8 cellular contexts compared by ENCODE assay signal in genomic region chr4:15805583-15806517, GRCh38. TPM values are rescaled to one million over a fixed set of nuclear protein-coding genes. Genes with fewer than 3 reads are reported as not detected.
A peak's percentile ranks its signal among the peaks of the same experiment; 100 is the strongest.
DNase-seq lines count a peak whose midpoint lies in the region; ATAC-seq, FAIRE-seq and TF ChIP-seq lines count a peak whose summit lies in the region.

No MANE protein-coding gene starts in this region.

- H3K4me1 ChIP-seq in PC-9 (replicated peaks; ENCODE audit: insufficient read depth): no peaks in the 10 kb centered on the region
- no peaks in the 10 kb centered on the region for H3K4me1 ChIP-seq in K562 (replicated peaks in 1 of 2; ENCODE audit: control insufficient read depth in 2 of 2, insufficient read depth in 2 of 2, low read length in 2 of 2)

- TF ChIP-seq POLR2A in K562 (conservative IDR thresholded peaks at IDR 0.05): no peak

- no peaks in the 10 kb centered on the region for H3K9me3 ChIP-seq in PC-9 (ENCODE audit: insufficient read depth, low read depth)
- no peaks in the 10 kb centered on the region for H3K9me3 ChIP-seq in K562 (replicated peaks; ENCODE audit: control insufficient read depth, insufficient read depth, low read depth, low read length)

- no peaks in the 10 kb centered on the region for H3K9me1 ChIP-seq in K562 (ENCODE audit: control insufficient read depth, insufficient read depth, low read length)

- no peaks in the 10 kb centered on the region for H4K20me1 ChIP-seq in PC-9 (ENCODE audit: insufficient read depth)
- no peaks in the 10 kb centered on the region for H4K20me1 ChIP-seq in K562 (replicated peaks; ENCODE audit: control insufficient read depth, insufficient read depth, low read length)

- in situ Hi-C loops in K562 (cut with MboI): loop anchor here (5.0 to 25.0 kb wide), 3 partner anchors 151 to 456 kb away; no protein-coding TSS in a partner anchor

- CTCF ChIA-PET in PC-9 (lab: Charles Lee) (interaction anchor here (0.5 to 2.2 kb wide), 8 partner anchors 77 to 459 kb away, joined by 3 to 16 read pairs (median 5); no protein-coding TSS in a partner anchor), K562 (lab: Yijun Ruan, JAX; ENCODE audit: low intra/inter-chr PET ratio) (interaction anchor here (0.6 to 2.8 kb wide), 9 partner anchors 73 to 459 kb away, joined by 3 to 28 read pairs (median 4); partner anchors contain the start of gene FBXL5)

- H3K9me2 ChIP-seq in PC-9 (ENCODE audit: insufficient read depth): no peaks in the 10 kb centered on the region

- H3F3A ChIP-seq in PC-9 (ENCODE audit: insufficient read depth, low read depth): no peaks in the 10 kb centered on the region

- H2AFZ ChIP-seq in PC-9 (no peak overlapping the region), K562 (ENCODE audit: low read depth, low read length) (no peak overlapping the region)

- under 1% methylated on average over 5 of the region's 5 CpGs for WGBS in K562 (ENCODE audit: insufficient coverage, low coverage, missing lambda C conversion rate)

- POLR2A ChIA-PET in PC-9 (lab: Charles Lee; ENCODE audit: unreplicated experiment) (interaction anchor here (0.6 to 0.8 kb wide), 2 partner anchors 132 to 633 kb away, joined by 4 to 5 read pairs; no protein-coding TSS in a partner anchor), K562 (lab: Yijun Ruan, JAX) (interaction anchor here (0.6 kb wide), 1 partner anchor 188 kb away, joined by 3 read pairs; no protein-coding TSS in a partner anchor)

- TF ChIP-seq CTCF in PC-9 (conservative IDR thresholded peaks at IDR 0.05): peak; percentile 78
- TF ChIP-seq CTCF in K562 (IDR thresholded peaks at IDR 0.05 in 2 of 3, conservative IDR thresholded peaks at IDR 0.05 in 1 of 3; ENCODE audit: insufficient read depth in 2 of 3, low read depth in 1 of 3, low read length in 3 of 3): peak; percentile 63 to 85 (median 74); a peak in 5 of 6 replicates

- no peaks in the 10 kb centered on the region for H3K36me3 ChIP-seq in PC-9 (ENCODE audit: low read depth)
- H3K36me3 ChIP-seq in K562 (ENCODE audit: control insufficient read depth, insufficient read depth, low read length): no peaks in the 10 kb centered on the region

- H3K9ac ChIP-seq in K562 (ENCODE audit: insufficient read depth in 1 of 2, low read depth in 2 of 2, low read length in 2 of 2): no peak overlapping the region

- H3K27me3 ChIP-seq in PC-9 (ENCODE audit: insufficient read depth, low read depth) (no peaks in the 10 kb centered on the region), K562 (ENCODE audit: control insufficient read depth in 2 of 2, insufficient read depth in 2 of 2, low read length in 2 of 2) (no peaks in the 10 kb centered on the region; a peak in 1 of 5 replicates)

- intact Hi-C loops in PC-9 (cut with micrococcal nuclease; ENCODE audit: unreplicated experiment): loop anchor here (1.0 to 10.0 kb wide), 9 partner anchors 76 to 639 kb away; no protein-coding TSS in a partner anchor
- intact Hi-C loops in K562 (cut with micrococcal nuclease): loop anchor here (1.0 to 2.0 kb wide), 5 partner anchors 77 to 459 kb away; no protein-coding TSS in a partner anchor

- no peak overlapping the region for H3K4me2 ChIP-seq in PC-9
- H3K4me2 ChIP-seq in K562 (ENCODE audit: insufficient read depth, low read length): no peak overlapping the region

- TF ChIP-seq RAD21 in K562 (CRISPR knock-in tag; conservative IDR thresholded peaks at IDR 0.05 in 1 of 2, IDR thresholded peaks at IDR 0.05 in 1 of 2): peak; percentile 79 to 83

- FAIRE-seq in K562 (lab: Jason Lieb, UNC): peak; percentile 67

- H3K4me3 ChIP-seq in Jurkat, Clone E6-1 (ENCODE audit: low read length): no peak overlapping the region
- H3K4me3 ChIP-seq in PC-9 (no peak overlapping the region), K562 (no peak overlapping the region)

- BruUV-seq in PC-9 (replicated peaks; lab: Mats Ljungman, UMichigan) (no TSS peak), K562 (replicated peaks; lab: Mats Ljungman, UMichigan) (no TSS peak)

- DNase-seq in DMS153 (lab: John Stamatoyannopoulos, UW) (peak; percentile 21), DMS153 treated with DMSO at 0.1 percent for 48 hours (lab: John Stamatoyannopoulos, UW; ENCODE audit: unreplicated experiment) (no peak), PC-9 (peak; percentile 28 to 59), K562 (ENCODE audit: extremely low read depth in 1 of 4, low spot score in 3 of 4) (peak; percentile 42 to 62 (median 50)), iPS-NIHi11 (ENCODE audit: low spot score) (peak; percentile 62)
- DNase-seq in Jurkat, Clone E6-1 (ENCODE audit: low read depth, low spot score): peak; percentile 67
- peak; percentile 16 to 38 for DNase-seq in stimulated activated CD4-positive, alpha-beta T cell treated with anti-CD3 and anti-CD28 coated beads, Interleukin-2, amount 100 ng/mL, for 24 hours

- H3K27ac ChIP-seq in PC-9 (no peak overlapping the region), K562 (ENCODE audit: extremely low read depth, low read depth, low read length) (no peak overlapping the region)

- H3K79me2 ChIP-seq in PC-9 (ENCODE audit: low read depth): no peaks in the 10 kb centered on the region
- no peaks in the 10 kb centered on the region for H3K79me2 ChIP-seq in K562 (ENCODE audit: control insufficient read depth, insufficient read depth, low read length)

- ATAC-seq in GM21390 (IDR thresholded peaks at IDR 0.05; ENCODE audit: unreplicated experiment) (peak; percentile 28), K562 (peak; percentile 89)

- no peak for TF ChIP-seq EP300 in K562 (IDR thresholded peaks at IDR 0.05; ENCODE audit: low read length)

TF ChIP-seq in K562, 482 proteins besides CTCF, POLR2A, EP300 and RAD21:
- TF ChIP-seq DEAF1 (CRISPR knock-in tag; IDR thresholded peaks at IDR 0.05) (peak; percentile 60; the same call in 1 of the 2 replicates), ZNF24 (IDR thresholded peaks at IDR 0.05) (peak; percentile 64; the same call in 1 of the 2 replicates), SMC3 (conservative IDR thresholded peaks at IDR 0.05; ENCODE audit: insufficient read depth, low read depth, low read length) (peak; percentile 73), RCOR1 (IDR thresholded peaks at IDR 0.05; ENCODE audit: borderline replicate concordance in 1 of 2, low read depth in 2 of 2, low read length in 2 of 2) (0 out of 4 replicates have a peak, but pooled peaks of 1 of the 2 experiments have one; percentile 14), CEBPG (CRISPR knock-in tag; IDR thresholded peaks at IDR 0.05) (no peak), CEBPG (tag; conservative IDR thresholded peaks at IDR 0.05 in 1 of 2, IDR thresholded peaks at IDR 0.05 in 1 of 2) (0 out of 4 replicates have a peak, but pooled peaks of 1 of the 2 experiments have one; percentile 10), EHMT2 (IDR thresholded peaks at IDR 0.05) (no peak)

RNA-seq across cellular contexts. Expression of gene CD38, which starts 27.7 kb away (rescaled TPM):
- 24.4 TPM for polyA plus RNA-seq in Jurkat, Clone E6-1 (2012; ENCODE audit: insufficient read depth, insufficient read length)
- total RNA-seq in PC-9 (2021) (0.90 and 1.3 TPM in 2 replicates), K562 (2014; rRNA removed) (0.12 TPM in 1 of 2 replicates, not detected in the other), K562 (2014; rRNA removed; fragmentation: Illumina TruSeq; extraction: Trizol) (not detected in 2 replicates), K562 (2015; rRNA removed; fragmentation: Illumina TruSeq; extraction: Trizol) (0.04 TPM in 1 of 2 replicates, not detected in the other), K562 (2021) (0.04 TPM in 1 of 2 replicates, not detected in the other)
- not detected in 2 replicates for total RNA-seq in K562 (2011; cell fraction: chromatin; rRNA removed; ENCODE audit: low replicate concordance)
- total RNA-seq in K562 (2011; cell fraction: nucleolus; rRNA removed): not detected in 2 replicates
- total RNA-seq in K562 (2011; cell fraction: nucleoplasm; rRNA removed): not detected in 2 replicates
- polyA plus RNA-seq in K562 (2011; rRNA removed) (0.01 and 0.04 TPM in 2 replicates), K562 (2014; fragmentation: Illumina TruSeq; extraction: Trizol) (not detected in 2 replicates), K562 (2014; fragmentation: Nextera tagmentation; extraction: Ambion mirVana) (under 1 TPM in 1 of 2 experiments, not detected in 1; 0.06 TPM), K562 (2014; rRNA removed) (not detected in 2 replicates)
- not detected in 2 replicates for polyA plus RNA-seq in K562 (2011; cell fraction: cytosol; rRNA removed)
- not detected in 2 replicates for polyA plus RNA-seq in K562 (2011; cell fraction: nucleus; rRNA removed)
- 0.01 and 0.17 TPM in 2 replicates for polyA plus RNA-seq in K562 (2012)
- polyA minus RNA-seq in K562 (2011; rRNA and poly(A)+ RNA removed): not detected in 2 replicates
- not detected in 2 replicates for polyA minus RNA-seq in K562 (2011; cell fraction: cytosol; rRNA and poly(A)+ RNA removed)
- not detected in 2 replicates for polyA minus RNA-seq in K562 (2011; cell fraction: nucleus; rRNA and poly(A)+ RNA removed)
